22 cellular contexts compared by ENCODE assay signal in the genomic region with DNA sequence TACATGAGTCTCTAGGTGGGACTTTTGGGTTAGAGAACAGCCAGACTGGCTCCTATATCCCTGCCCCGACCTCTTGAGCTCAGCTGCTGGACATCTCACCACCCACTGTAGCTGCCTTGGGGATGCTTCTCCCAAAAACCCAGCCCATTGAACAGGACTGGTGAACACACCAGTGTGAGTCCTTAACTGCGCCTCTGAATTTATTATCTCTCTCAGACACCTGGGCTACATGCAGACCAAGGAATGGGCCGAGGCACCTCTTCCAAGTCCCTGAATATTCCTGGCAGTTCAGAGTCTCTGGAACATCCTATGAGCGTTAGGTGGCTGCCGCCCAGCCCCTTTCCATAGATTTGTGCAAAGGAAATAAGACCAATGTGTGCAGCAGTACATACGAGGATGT.
A peak's percentile ranks its signal among the peaks of the same experiment; 100 is the strongest.
DNase-seq lines count a peak whose midpoint lies in the region; ATAC-seq and TF ChIP-seq lines count a peak whose summit lies in the region.
"Had no signal": no experiment of that assay in that cellular context is flagged by ENCODE, and none has a peak within 500 bp of the region (broad histone marks: within the 10 kb centered on the region; RNA-seq: fewer than 3 reads in every experiment).

No MANE protein-coding gene starts in this region.

- H3K4me1 ChIP-seq in PC-3 (ENCODE audit: insufficient read depth, low read length): peaks cover 16% of the 10 kb centered on the region

- CTCF ChIA-PET in PC-3 (lab: Charles Lee): no interaction called here

- H3K4me1 Mint-ChIP-seq in natural killer cell: peaks cover 55 to 61% of the 10 kb centered on the region in 2 donors
- peaks cover 42 to 48% of the 10 kb centered on the region in 2 donors for H3K4me1 Mint-ChIP-seq in natural killer cell treated with Interleukin-12 subunit alpha and Interleukin-12 subunit beta and Interleukin-15 and Interleukin-18, amount 100 ng/mL, for 72 hours (ENCODE audit: low read depth in 2 of 2)
- H3K4me1 Mint-ChIP-seq in nephron: peaks cover 61% of the 10 kb centered on the region
- peaks cover 49% of the 10 kb centered on the region for H3K4me1 Mint-ChIP-seq in stimulated activated naive CD8-positive, alpha-beta T cell treated with anti-CD3 and anti-CD28 coated beads, Interleukin-15, amount 100 ng/mL, for 72 hours

- H3F3A ChIP-seq in PC-3 (ENCODE audit: low read length, unreplicated experiment): no peaks in the 10 kb centered on the region

- H3K79me2 ChIP-seq in PC-3 (ENCODE audit: low read length): peaks cover 9% of the 10 kb centered on the region; the same call in 1 of the 2 replicates

- no peak overlapping the region for H3K4me2 ChIP-seq in PC-3 (ENCODE audit: low read length)

- intact Hi-C loops in natural killer cell (cut with micrococcal nuclease) (loop anchor here (10.0 kb wide), 1 partner anchor 49 kb away; no protein-coding TSS in a partner anchor), dorsolateral prefrontal cortex (cut with DNase I) (no loop called here), PC-3 (cut with micrococcal nuclease) (no loop called here)

- POLR2A ChIA-PET in PC-3 (lab: Charles Lee; ENCODE audit: unreplicated experiment): no interaction called here

- TF ChIP-seq CTCF in natural killer cell (IDR thresholded peaks at IDR 0.05) (no peak), dorsolateral prefrontal cortex (IDR thresholded peaks at IDR 0.05 in 54 of 56, conservative IDR thresholded peaks at IDR 0.05 in 2 of 56; ENCODE audit: low read depth in 1 of 56, partially characterized antibody in 56 of 56) (no peak), nephron (IDR thresholded peaks at IDR 0.05; ENCODE audit: unreplicated experiment in 3 of 3) (no peak), PC-3 (conservative IDR thresholded peaks at IDR 0.05; ENCODE audit: low read depth, low read length) (no peak)

- H3K36me3 Mint-ChIP-seq in natural killer cell (no peaks in the 10 kb centered on the region), nephron (ENCODE audit: low read depth) (no peaks in the 10 kb centered on the region)
- H3K36me3 Mint-ChIP-seq in natural killer cell treated with Interleukin-12 subunit alpha and Interleukin-12 subunit beta and Interleukin-15 and Interleukin-18, amount 100 ng/mL, for 72 hours: no peaks in the 10 kb centered on the region

- no peak overlapping the region for H3K9ac ChIP-seq in PC-3 (ENCODE audit: low read length)

- H2AFZ ChIP-seq in PC-3 (ENCODE audit: low read length): no peak overlapping the region

- H3K27ac ChIP-seq in dorsolateral prefrontal cortex (peak overlapping the region in 58 of 59 donors; percentile 73 to 100 (median 97)), PC-3 (ENCODE audit: low read length) (no peak overlapping the region)
- H3K27ac ChIP-seq: C4-2B, left lung had no signal

- ATAC-seq in natural killer cell (no peak), GM19023 (IDR thresholded peaks at IDR 0.05; ENCODE audit: unreplicated experiment) (no peak), PC-3 (no peak)
- ATAC-seq in natural killer cell treated with Interleukin-12 subunit alpha and Interleukin-12 subunit beta and Interleukin-15 and Interleukin-18, amount 100 ng/mL, for 72 hours: no peak
- no peak for ATAC-seq in stimulated activated naive CD8-positive, alpha-beta T cell treated with anti-CD3 and anti-CD28 coated beads, Interleukin-15, amount 100 ng/mL, for 72 hours
- ATAC-seq: left lung, Right ventricle myocardium inferior had no signal

- H3K27ac Mint-ChIP-seq in natural killer cell (peak overlapping the region in 1 of 2 donors; percentile 81), nephron (peak overlapping the region; percentile 44 to 64 (median 58))
- H3K27ac Mint-ChIP-seq in natural killer cell treated with Interleukin-12 subunit alpha and Interleukin-12 subunit beta and Interleukin-15 and Interleukin-18, amount 100 ng/mL, for 72 hours: peak overlapping the region in 1 of 2 donors; percentile 52
- peak overlapping the region in 1 of 2 donors; percentile 76 for H3K27ac Mint-ChIP-seq in stimulated activated naive CD8-positive, alpha-beta T cell treated with anti-CD3 and anti-CD28 coated beads, Interleukin-15, amount 100 ng/mL, for 72 hours
- H3K27ac Mint-ChIP-seq: activated CD4-positive, alpha-beta T cell treated with anti-CD3 and anti-CD28 coated beads, Interleukin-2, amount 10 ng/mL, durations not matched to agents 24 days and 14 days had no signal

- BruUV-seq in PC-3 (replicated peaks; lab: Mats Ljungman, UMichigan): no TSS peak

- no peaks in the 10 kb centered on the region for H3K9me2 ChIP-seq in PC-3 (replicated peaks; ENCODE audit: low read length)

- H3K27me3 ChIP-seq in dorsolateral prefrontal cortex: no peaks in the 10 kb centered on the region
- no peaks in the 10 kb centered on the region for H3K27me3 ChIP-seq in PC-3 (ENCODE audit: low read length)
- H3K27me3 ChIP-seq: left lung, spleen had no signal

- H4K20me1 ChIP-seq in PC-3 (ENCODE audit: low read length): peaks cover 22% of the 10 kb centered on the region; the same call in 1 of the 2 replicates

- no peaks in the 10 kb centered on the region for H3K36me3 ChIP-seq in PC-3 (ENCODE audit: low read depth, low read length)

- H3K9me3 ChIP-seq in PC-3 (ENCODE audit: low read length): no peaks in the 10 kb centered on the region
- H3K9me3 ChIP-seq: left lung, spleen had no signal

- H3K4me3 ChIP-seq in dorsolateral prefrontal cortex: peak overlapping the region in 1 of 59 donors; percentile 31
- no peak overlapping the region for H3K4me3 ChIP-seq in PC-3 (ENCODE audit: low read length)
- H3K4me3 ChIP-seq: left lung, spleen had no signal

- H3K4me3 Mint-ChIP-seq in natural killer cell (peak overlapping the region; percentile 51), nephron (no peak overlapping the region)
- no peak overlapping the region for H3K4me3 Mint-ChIP-seq in natural killer cell treated with Interleukin-12 subunit alpha and Interleukin-12 subunit beta and Interleukin-15 and Interleukin-18, amount 100 ng/mL, for 72 hours
- H3K4me3 Mint-ChIP-seq in stimulated activated naive CD8-positive, alpha-beta T cell treated with anti-CD3 and anti-CD28 coated beads, Interleukin-15, amount 100 ng/mL, for 72 hours: no peak overlapping the region
- H3K4me3 Mint-ChIP-seq: activated CD4-positive, alpha-beta T cell treated with anti-CD3 and anti-CD28 coated beads, Interleukin-2, amount 10 ng/mL, durations not matched to agents 24 days and 14 days had no signal

- DNase-seq in natural killer cell: no peak
- no peak for DNase-seq in natural killer cell treated with Interleukin-12 subunit alpha and Interleukin-12 subunit beta and Interleukin-15 and Interleukin-18, amount 100 ng/mL, for 72 hours (ENCODE audit: low spot score)
- no peak for DNase-seq in dorsolateral prefrontal cortex
- no peak for DNase-seq in PC-3
- DNase-seq in AML-193 (lab: John Stamatoyannopoulos, UW): no peak
- DNase-seq in stimulated activated naive CD8-positive, alpha-beta T cell treated with anti-CD3 and anti-CD28 coated beads, Interleukin-15, amount 100 ng/mL, for 72 hours: no peak
- DNase-seq: activated CD4-positive, alpha-beta T cell treated with anti-CD3 and anti-CD28 coated beads, Interleukin-2, amount 10 ng/mL, durations not matched to agents 24 days and 14 days; activated gamma-delta T cell; DMS153; effector CD8-positive, alpha-beta T cell; GDM1; GOT3; left lung; NCI-H774; retina; spleen; stimulated activated CD4-positive, alpha-beta T cell treated with anti-CD3 and anti-CD28 coated beads, Interleukin-4, amount 100 ng/mL, for 4 hours had no signal

- H3K9me3 Mint-ChIP-seq in natural killer cell (no peaks in the 10 kb centered on the region), nephron (no peaks in the 10 kb centered on the region)
- H3K9me3 Mint-ChIP-seq in natural killer cell treated with Interleukin-12 subunit alpha and Interleukin-12 subunit beta and Interleukin-15 and Interleukin-18, amount 100 ng/mL, for 72 hours: no peaks in the 10 kb centered on the region
- H3K9me3 Mint-ChIP-seq in stimulated activated naive CD8-positive, alpha-beta T cell treated with anti-CD3 and anti-CD28 coated beads, Interleukin-15, amount 100 ng/mL, for 72 hours: no peaks in the 10 kb centered on the region
- H3K9me3 Mint-ChIP-seq: activated CD4-positive, alpha-beta T cell treated with anti-CD3 and anti-CD28 coated beads, Interleukin-2, amount 10 ng/mL, durations not matched to agents 24 days and 14 days; central memory CD8-positive, alpha-beta T cell had no signal

- no peaks in the 10 kb centered on the region for H3K27me3 Mint-ChIP-seq in natural killer cell (ENCODE audit: low read depth in 2 of 2)
- no peaks in the 10 kb centered on the region for H3K27me3 Mint-ChIP-seq in natural killer cell treated with Interleukin-12 subunit alpha and Interleukin-12 subunit beta and Interleukin-15 and Interleukin-18, amount 100 ng/mL, for 72 hours
- no peaks in the 10 kb centered on the region for H3K27me3 Mint-ChIP-seq in nephron (ENCODE audit: low read depth)
- H3K27me3 Mint-ChIP-seq in stimulated activated naive CD8-positive, alpha-beta T cell treated with anti-CD3 and anti-CD28 coated beads, Interleukin-15, amount 100 ng/mL, for 72 hours: no peaks in the 10 kb centered on the region
- H3K27me3 Mint-ChIP-seq: activated CD4-positive, alpha-beta T cell treated with anti-CD3 and anti-CD28 coated beads, Interleukin-2, amount 10 ng/mL, durations not matched to agents 24 days and 14 days; central memory CD8-positive, alpha-beta T cell had no signal
